ENCODE assay signal across 18 cellular contexts in the genomic region with DNA sequence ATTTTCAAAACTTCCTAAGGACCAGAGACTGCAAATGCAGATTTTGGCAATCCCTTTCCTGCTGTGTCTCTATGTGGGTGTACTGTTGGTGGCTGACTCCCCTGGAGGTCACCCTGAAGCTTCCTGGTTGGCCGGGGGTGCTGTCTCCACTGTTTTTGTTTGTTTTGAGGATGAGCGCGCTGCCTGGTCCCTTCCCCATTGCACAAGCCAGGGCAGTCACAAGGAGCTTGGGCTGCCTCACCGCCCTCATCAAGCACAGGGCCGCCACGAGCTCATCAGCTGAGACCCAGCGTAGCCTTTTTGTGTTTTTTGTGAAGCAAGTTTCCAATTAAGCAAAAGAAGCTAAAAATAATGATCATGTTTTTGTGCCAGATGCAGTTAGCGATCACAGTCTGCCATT. TPM values are rescaled to one million over a fixed set of nuclear protein-coding genes. Genes with fewer than 3 reads are reported as not detected.
DNase-seq lines count a peak whose midpoint lies in the region; ATAC-seq, FAIRE-seq and TF ChIP-seq lines count a peak whose summit lies in the region.
"Had no signal": no experiment of that assay in that cellular context is flagged by ENCODE, and none has a peak within 500 bp of the region (broad histone marks: within the 10 kb centered on the region; RNA-seq: fewer than 3 reads in every experiment).

No MANE protein-coding gene starts in this region.

- TF ChIP-seq CTCF in fibroblast of mammary gland (conservative IDR thresholded peaks at IDR 0.05; ENCODE audit: control insufficient read depth, insufficient read depth, low read depth, low read length) (no peak), osteoblast (IDR thresholded peaks at IDR 0.05; ENCODE audit: extremely low read depth, low read depth, low read length) (no peak), pancreas (IDR thresholded peaks at IDR 0.05) (no peak)

- H3K9me3 ChIP-seq in HUES48 (ENCODE audit: control insufficient read depth, insufficient read depth, low read length) (no peaks in the 10 kb centered on the region), osteoblast (ENCODE audit: low read depth, low read length) (no peaks in the 10 kb centered on the region), pancreas (no peaks in the 10 kb centered on the region)
- H3K9me3 ChIP-seq: HAP-1, left ventricle myocardium inferior had no signal

- H3K4me3 ChIP-seq in HUES48 (ENCODE audit: low read depth, low read length), result no peak overlapping the region
- no peak overlapping the region for H3K4me3 ChIP-seq in fibroblast of mammary gland (ENCODE audit: control insufficient read depth, low read depth, low read length)
- no peak overlapping the region for H3K4me3 ChIP-seq in osteoblast (ENCODE audit: insufficient read depth, low read length)
- H3K4me3 ChIP-seq in pancreas, result no peak overlapping the region
- H3K4me3 ChIP-seq: cardiac muscle cell, HAP-1, heart left ventricle, left ventricle myocardium inferior had no signal

- ATAC-seq in HG02970 (IDR thresholded peaks at IDR 0.05; ENCODE audit: low FRiP score, unreplicated experiment) (no peak), pancreas (no peak)
- ATAC-seq: heart left ventricle; stimulated activated naive CD8-positive, alpha-beta T cell treated with anti-CD3 and anti-CD28 coated beads, Interleukin-15, Interleukin-2, amounts not matched to agents 100 U/mL and 50 U/mL, for 24 hours had no signal

- no peak overlapping the region for H2AFZ ChIP-seq in osteoblast (ENCODE audit: low read length)

- FAIRE-seq in pancreas (lab: Jason Lieb, UNC), result no peak
- FAIRE-seq: GM18507 had no signal

- 61 to 75% methylated on average over 8 of the region's 8 CpGs for whole genome bisulfite sequencing in pancreas, 2 donors

- H3K4me1 ChIP-seq in HUES48 (ENCODE audit: control insufficient read depth, insufficient read depth, low read length) (peaks cover 25% of the 10 kb centered on the region), osteoblast (ENCODE audit: insufficient read depth, low read length) (peaks cover 5% of the 10 kb centered on the region), pancreas (peaks cover 19 to 25% (median 22%) of the 10 kb centered on the region in 3 donors)
- H3K4me1 ChIP-seq: HAP-1, left ventricle myocardium inferior had no signal

- no peak overlapping the region for H3K4me2 ChIP-seq in osteoblast (ENCODE audit: insufficient read depth, low read length)

- no peak overlapping the region for H3K9ac ChIP-seq in HUES48 (ENCODE audit: low read depth, low read length)

- H3K27ac ChIP-seq in HUES48 (ENCODE audit: low read depth, low read length) (peak overlapping the region; percentile 42), osteoblast (ENCODE audit: low read depth, low read length) (no peak overlapping the region), pancreas (no peak overlapping the region)
- H3K27ac ChIP-seq: cardiac muscle cell, heart left ventricle, left ventricle myocardium inferior had no signal

- H3K79me2 ChIP-seq in osteoblast (ENCODE audit: insufficient read depth, low read length), result no peaks in the 10 kb centered on the region

- DNase-seq in DMS79 treated with DMSO at 0.1 percent for 48 hours (lab: John Stamatoyannopoulos, UW) (peak; percentile 67), DMS79 (lab: John Stamatoyannopoulos, UW) (no peak), fibroblast of mammary gland (ENCODE audit: low read depth) (peak; percentile 44), osteoblast (ENCODE audit: insufficient read length, low spot score, missing footprints) (peak; percentile 22), pancreas (no peak)
- no peak for DNase-seq in stimulated activated CD4-positive, alpha-beta T cell treated with anti-CD3 and anti-CD28 coated beads, Interleukin-4, amount 100 ng/mL, for 4 hours
- DNase-seq: 8988T; activated naive CD4-positive, alpha-beta T cell treated with anti-CD3 and anti-CD28 coated beads, Interleukin-2, amount 50 U/mL, for 16 hours; CD8-positive, alpha-beta memory T cell; GF-D8; heart left ventricle; left ventricle myocardium inferior; stimulated activated naive CD8-positive, alpha-beta T cell treated with anti-CD3 and anti-CD28 coated beads, Interleukin-15, Interleukin-2, amounts not matched to agents 100 U/mL and 50 U/mL, for 24 hours had no signal

- peaks cover 12% of the 10 kb centered on the region for H3K36me3 ChIP-seq in HUES48 (ENCODE audit: control insufficient read depth, insufficient read depth, low read length)
- H3K36me3 ChIP-seq in osteoblast (ENCODE audit: insufficient read depth, low read length), result peaks cover 6% of the 10 kb centered on the region
- no peaks in the 10 kb centered on the region for H3K36me3 ChIP-seq in pancreas
- H3K36me3 ChIP-seq: cardiac muscle cell, HAP-1 had no signal

- no peaks in the 10 kb centered on the region for H3K27me3 ChIP-seq in HUES48 (ENCODE audit: control insufficient read depth, insufficient read depth, low read length)
- H3K27me3 ChIP-seq in osteoblast (ENCODE audit: insufficient read depth, low read length), result no peaks in the 10 kb centered on the region
- no peaks in the 10 kb centered on the region for H3K27me3 ChIP-seq in pancreas
- H3K27me3 ChIP-seq: cardiac muscle cell, heart left ventricle had no signal

- intact Hi-C loops in pancreas (cut with DNase I), result no loop called here

- peaks cover 2% of the 10 kb centered on the region for H4K20me1 ChIP-seq in osteoblast (ENCODE audit: insufficient read depth, low read length)

RNA-seq across cellular contexts. Expression of gene GGACT, which starts 57.9 kb away (rescaled TPM):
- total RNA-seq in osteoblast (7.1 and 7.6 TPM in 2 replicates), pancreas (1 to 10 TPM; 5.1 to 7.0 (median 6.4) TPM)
- 1 to 10 TPM; 1.6 to 1.7 TPM for polyA plus RNA-seq in pancreas

Comparison
In these comparisons a context has a peak if more than half of its experiments do, and no peak if none do; other contexts are left out.
1. DNase-seq: peak in DMS79 treated with DMSO at 0.1 percent for 48 hours (single experiment), fibroblast of mammary gland (single experiment) and osteoblast (single experiment); none in DMS79 (single experiment), pancreas (0 of 6) and stimulated activated CD4-positive, alpha-beta T cell treated with anti-CD3 and anti-CD28 coated beads, Interleukin-4, amount 100 ng/mL, for 4 hours (0 of 2).